In genomic region chr15:42175671-42176070, GRCh38 we compare ENCODE assay signal across 20 cellular contexts. TPM values are rescaled to one million over a fixed set of nuclear protein-coding genes. Genes with fewer than 3 reads are reported as not detected.
"Had no signal": no experiment of that assay in that cellular context is flagged by ENCODE, and none has a peak within 500 bp of the region (broad histone marks: within the 10 kb centered on the region; RNA-seq: fewer than 3 reads in every experiment).

No MANE protein-coding gene starts in this region.

- H3K9me3 ChIP-seq: ascending aorta, spleen had no signal

- H3K27ac Mint-ChIP-seq: activated B cell treated with CpG ODN at 0.5 μM for 24 hours; naive thymus-derived CD4-positive, alpha-beta T cell had no signal

- H3K27me3 Mint-ChIP-seq: activated B cell treated with CpG ODN at 0.5 μM for 24 hours; naive thymus-derived CD4-positive, alpha-beta T cell had no signal

- H3K4me3 ChIP-seq: ascending aorta, SK-N-MC, spleen had no signal

- H3K27me3 ChIP-seq: ascending aorta, spleen had no signal

- H3K4me1 ChIP-seq: ascending aorta had no signal

- H3K4me3 Mint-ChIP-seq: activated B cell treated with CpG ODN at 0.5 μM for 24 hours; naive thymus-derived CD4-positive, alpha-beta T cell had no signal

- ATAC-seq: naive thymus-derived CD4-positive, alpha-beta T cell; sciatic nerve had no signal

- FAIRE-seq: bronchial epithelial cell had no signal

- H3K27ac ChIP-seq: ascending aorta, SK-N-MC, spleen had no signal

- H3K9me3 Mint-ChIP-seq: activated B cell treated with CpG ODN at 0.5 μM for 24 hours; naive thymus-derived CD4-positive, alpha-beta T cell had no signal

- DNase-seq: activated B cell treated with CpG ODN at 0.5 μM for 24 hours; activated CD4-positive, alpha-beta T cell treated with anti-CD3 and anti-CD28 coated beads, Interleukin-2, amount 50 U/mL, for 1 hour; activated effector memory CD4-positive, alpha-beta T cell treated with anti-CD3 and anti-CD28 coated beads, Interleukin-2, amount 50 U/mL, for 16 hours; activated T-cell treated with anti-CD3 and anti-CD28 coated beads, Interleukin-2, amount 50 U/mL, for 1 hour; foreskin melanocyte; kidney; naive thymus-derived CD4-positive, alpha-beta T cell; nucleus accumbens; spleen; stimulated activated CD4-positive, alpha-beta T cell treated with anti-CD3 and anti-CD28 coated beads, Interleukin-1b, Interleukin-23, amount 100 ng/mL, for 48 hours; stimulated activated naive CD4-positive, alpha-beta T cell; T-helper 1 cell; trophoblast cell had no signal

RNA-seq across cellular contexts. Expression of gene PLA2G4F, which starts 19.2 kb away (rescaled TPM):
- total RNA-seq: activated B cell treated with CpG ODN at 0.5 μM for 24 hours; ascending aorta; liver; mononuclear cell; naive thymus-derived CD4-positive, alpha-beta T cell; posterior vena cava; sciatic nerve; spleen had no signal
- polyA plus RNA-seq: liver; naive thymus-derived CD4-positive, alpha-beta T cell had no signal
